ENCODE assay signal across 8 cellular contexts in the genomic region with DNA sequence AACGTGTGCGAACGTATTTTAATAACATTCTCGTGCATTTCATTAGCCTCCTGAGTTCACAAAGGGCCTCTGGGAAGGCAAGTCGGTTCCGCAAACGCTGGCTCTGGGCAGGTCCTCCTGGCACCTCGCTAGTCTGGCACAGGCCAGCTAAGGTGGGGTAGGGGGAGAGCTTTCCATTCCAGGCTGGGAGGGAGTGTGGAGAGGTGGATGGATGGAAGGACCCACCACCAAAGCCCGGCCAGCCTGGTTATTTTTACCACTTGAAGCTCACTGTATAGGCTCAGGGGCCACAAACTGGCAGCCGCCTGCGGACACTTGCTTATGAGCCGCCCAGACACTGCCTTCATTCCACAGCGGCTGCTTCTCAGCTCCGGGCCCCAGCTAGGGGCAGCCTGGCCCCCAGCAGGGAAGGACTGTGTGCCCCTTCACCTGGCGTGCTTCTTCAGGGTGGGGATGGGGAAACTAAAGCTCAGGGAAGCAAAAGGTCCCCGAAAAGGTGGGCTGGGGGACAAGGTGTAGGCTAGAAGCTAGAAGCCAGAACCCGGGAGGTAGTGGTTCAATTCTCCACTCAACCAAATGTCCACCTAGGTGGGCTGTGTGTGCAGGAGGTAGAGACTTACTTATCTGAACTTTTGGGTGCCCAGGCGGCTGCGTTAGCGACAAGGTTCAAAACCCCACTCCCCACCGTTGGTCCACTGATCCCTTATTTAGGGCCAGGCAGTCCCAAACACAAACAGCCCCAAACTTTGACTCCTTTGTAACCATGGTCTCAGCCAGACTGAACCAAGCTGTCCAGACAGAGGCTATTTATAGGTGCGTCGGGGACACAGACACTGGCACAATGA. TPM values are rescaled to one million over a fixed set of nuclear protein-coding genes. Genes with fewer than 3 reads are reported as not detected.
DNase-seq lines count a peak whose midpoint lies in the region; ATAC-seq and TF ChIP-seq lines count a peak whose summit lies in the region.

No MANE protein-coding gene starts in this region.

- intact Hi-C loops in Caco-2 (cut with micrococcal nuclease; ENCODE audit: unreplicated experiment): no loop called here

- H3K4me1 ChIP-seq in Caco-2: peaks cover 4% of the 10 kb centered on the region; the same call in 1 of the 2 replicates

- H3K27me3 Mint-ChIP-seq in Caco-2 (ENCODE audit: insufficient read depth, unreplicated experiment) (peaks cover 17% of the 10 kb centered on the region), T-helper 17 cell (peaks cover 2% of the 10 kb centered on the region)

- H3K27ac Mint-ChIP-seq in Caco-2 (ENCODE audit: unreplicated experiment) (peak overlapping the region; percentile 3), T-helper 17 cell (peak overlapping the region; percentile 95)

- CTCF ChIA-PET in Caco-2 (lab: Charles Lee): interaction anchor here (0.5 to 1.0 kb wide), 3 partner anchors 10 to 408 kb away, joined by 3 to 8 read pairs (median 3); no protein-coding TSS in a partner anchor

- peaks cover 2% of the 10 kb centered on the region for H3K27me3 ChIP-seq in Caco-2 (replicated peaks; ENCODE audit: control insufficient read depth, insufficient read depth, low read length)

- H3K4me3 Mint-ChIP-seq in Caco-2 (ENCODE audit: unreplicated experiment) (peak overlapping the region; percentile 70), T-helper 17 cell (peak overlapping the region; percentile 95)

- no peak for TF ChIP-seq CTCF in Caco-2 (IDR thresholded peaks at IDR 0.05; ENCODE audit: insufficient read depth in 1 of 2, low read depth in 1 of 2, low read length in 1 of 2, severe bottlenecking in 1 of 2, unreplicated experiment in 1 of 2)

- H3K36me3 ChIP-seq in Caco-2 (ENCODE audit: control insufficient read depth, insufficient read depth, low read length): no peaks in the 10 kb centered on the region

- H3K9me3 ChIP-seq in Caco-2 (no peaks in the 10 kb centered on the region), T-helper 17 cell (ENCODE audit: control insufficient read depth, low read length, poor library complexity, severe bottlenecking) (no peaks in the 10 kb centered on the region)

- no TSS peak for BruUV-seq in Caco-2 (replicated peaks; lab: Mats Ljungman, UMichigan)

- DNase-seq in Caco-2: no peak
- DNase-seq in T-helper 17 cell: no peak
- peak; percentile 32 for DNase-seq in glomerular visceral epithelial cell (ENCODE audit: extremely low spot score)
- DNase-seq in pons (ENCODE audit: low spot score): peak; percentile 44
- DNase-seq in central memory CD4-positive, alpha-beta T cell: no peak

- POLR2A ChIA-PET in Caco-2 (lab: Charles Lee): no interaction called here

- peaks cover 8% of the 10 kb centered on the region for H3K4me1 Mint-ChIP-seq in Caco-2 (ENCODE audit: low read depth, unreplicated experiment)
- H3K4me1 Mint-ChIP-seq in T-helper 17 cell: peaks cover 20% of the 10 kb centered on the region

- no peaks in the 10 kb centered on the region for H3K9me3 Mint-ChIP-seq in Caco-2 (ENCODE audit: unreplicated experiment)

- H3K4me3 ChIP-seq in Caco-2 (ENCODE audit: low read depth, low read length): no peak overlapping the region

- no peak for ATAC-seq in T-helper 17 cell
- ATAC-seq in HG03521 (IDR thresholded peaks at IDR 0.05; ENCODE audit: unreplicated experiment): no peak
- ATAC-seq in GM18498 (IDR thresholded peaks at IDR 0.05; ENCODE audit: unreplicated experiment): no peak
- no peak for ATAC-seq in HG03097 (IDR thresholded peaks at IDR 0.05; ENCODE audit: low FRiP score, unreplicated experiment)

- H3K36me3 Mint-ChIP-seq in Caco-2 (ENCODE audit: insufficient read depth, unreplicated experiment): no peaks in the 10 kb centered on the region
- H3K36me3 Mint-ChIP-seq in T-helper 17 cell (ENCODE audit: low read depth): no peaks in the 10 kb centered on the region

RNA-seq across cellular contexts. Expression of gene PMEPA1, which starts 1.7 kb away (rescaled TPM):
- 3.3 and 3.7 TPM in 2 replicates for total RNA-seq in Caco-2 (2022)
- 1 to 10 TPM; 4.5 to 5.8 TPM for total RNA-seq in T-helper 17 cell

Comparison
In these comparisons a context has a peak if more than half of its experiments do, and no peak if none do; other contexts are left out.
1. DNase-seq: peak in glomerular visceral epithelial cell (single experiment) and pons (single experiment); none in Caco-2 (0 of 2), T-helper 17 cell (0 of 3) and central memory CD4-positive, alpha-beta T cell (single experiment).